ENCODE assay signal across 8 cellular contexts in genomic region chr1:209769171-209769904, GRCh38. TPM values are rescaled to one million over a fixed set of nuclear protein-coding genes. Genes with fewer than 3 reads are reported as not detected.
A peak's percentile ranks its signal among the peaks of the same experiment; 100 is the strongest.
DNase-seq lines count a peak whose midpoint lies in the region; ATAC-seq and TF ChIP-seq lines count a peak whose summit lies in the region.

No MANE protein-coding gene starts in this region.

- H2AFZ ChIP-seq in SK-N-SH (ENCODE audit: low read depth) (peak overlapping the region; percentile 57), hepatocyte (peak overlapping the region; percentile 32)

- TF ChIP-seq POLR2A in adrenal gland (IDR thresholded peaks at IDR 0.05), result no peak

- H3K79me2 ChIP-seq in SK-N-SH (ENCODE audit: insufficient read depth) (no peaks in the 10 kb centered on the region), hepatocyte (no peaks in the 10 kb centered on the region)

- H3K27me3 ChIP-seq in SK-N-SH (ENCODE audit: insufficient read depth) (no peaks in the 10 kb centered on the region), adrenal gland (no peaks in the 10 kb centered on the region), hepatocyte (no peaks in the 10 kb centered on the region)

- H3K4me1 ChIP-seq in SK-N-SH (ENCODE audit: control insufficient read depth in 1 of 2, insufficient read depth in 2 of 2, low read depth in 1 of 2, low read length in 1 of 2), result peaks cover 18 to 38% of the 10 kb centered on the region in 2 experiments
- peaks cover 0 to 12% of the 10 kb centered on the region in 2 donors for H3K4me1 ChIP-seq in adrenal gland (replicated peaks in 1 of 2)
- peaks cover 5% of the 10 kb centered on the region for H3K4me1 ChIP-seq in hepatocyte (ENCODE audit: insufficient read depth)

- H3K9ac ChIP-seq in SK-N-SH, result peak overlapping the region; percentile 85

- H3K4me3 ChIP-seq in SK-N-SH (ENCODE audit: low read depth in 2 of 2, low read length in 1 of 2) (no peak overlapping the region), adrenal gland (no peak overlapping the region), hepatocyte (no peak overlapping the region)

- POLR2A ChIA-PET in SK-N-SH (lab: Yijun Ruan, JAX), result no interaction called here

- DNase-seq in SK-N-SH (peak; percentile 31), adrenal gland (peak; percentile 37 to 81 (median 56)), hepatocyte (ENCODE audit: low spot score) (peak; percentile 24), NCI-H526 treated with DMSO at 0.1 percent for 48 hours (lab: John Stamatoyannopoulos, UW) (no peak), NCI-H524 treated with DMSO at 0.1 percent for 48 hours (lab: John Stamatoyannopoulos, UW) (no peak)
- DNase-seq in stimulated activated CD4-positive, alpha-beta T cell treated with anti-CD3 and anti-CD28 coated beads, Interleukin-1b, Interleukin-23, amount 100 ng/mL, for 48 hours, result peak; percentile 82

- no peaks in the 10 kb centered on the region for H4K20me1 ChIP-seq in SK-N-SH (ENCODE audit: insufficient read depth)
- H4K20me1 ChIP-seq in hepatocyte (ENCODE audit: insufficient read depth, poor library complexity, severe bottlenecking), result no peaks in the 10 kb centered on the region

- H3K4me2 ChIP-seq in SK-N-SH, result peak overlapping the region; percentile 70
- no peak overlapping the region for H3K4me2 ChIP-seq in hepatocyte

- TF ChIP-seq RAD21 in SK-N-SH (IDR thresholded peaks at IDR 0.05; ENCODE audit: low read length), result no peak

- H3K9me2 ChIP-seq in SK-N-SH, result no peaks in the 10 kb centered on the region
- H3K9me2 ChIP-seq in hepatocyte (replicated peaks; ENCODE audit: insufficient read depth), result no peaks in the 10 kb centered on the region

- no peaks in the 10 kb centered on the region for H3K9me3 ChIP-seq in SK-N-SH
- H3K9me3 ChIP-seq in adrenal gland (replicated peaks in 1 of 3), result no peaks in the 10 kb centered on the region
- H3K9me3 ChIP-seq in hepatocyte (ENCODE audit: low read depth), result no peaks in the 10 kb centered on the region

- CTCF ChIA-PET in SK-N-SH (lab: Yijun Ruan, JAX), result interaction anchor here (1.1 kb wide), 2 partner anchors 9 to 21 kb away, joined by 3 to 4 read pairs; no protein-coding TSS in a partner anchor

- H3K36me3 ChIP-seq in SK-N-SH (replicated peaks in 1 of 2; ENCODE audit: control insufficient read depth in 1 of 2, insufficient read depth in 2 of 2, low read length in 1 of 2), result no peaks in the 10 kb centered on the region
- no peaks in the 10 kb centered on the region for H3K36me3 ChIP-seq in adrenal gland (replicated peaks in 1 of 2)
- H3K36me3 ChIP-seq in hepatocyte (replicated peaks; ENCODE audit: insufficient read depth, low read depth), result no peaks in the 10 kb centered on the region

- H3F3A ChIP-seq in SK-N-SH (replicated peaks; ENCODE audit: insufficient read depth), result peaks cover 38% of the 10 kb centered on the region

- H3K27ac ChIP-seq in SK-N-SH (ENCODE audit: low read depth in 2 of 2, low read length in 1 of 2) (peak overlapping the region; percentile 90 to 100), adrenal gland (peak overlapping the region in 3 of 5 donors; percentile 51 to 59 (median 55)), hepatocyte (peak overlapping the region; percentile 72)

- peak; percentile 56 for ATAC-seq in GM18520 (IDR thresholded peaks at IDR 0.05; ENCODE audit: unreplicated experiment)
- peak; percentile 63 for ATAC-seq in HG03039 (IDR thresholded peaks at IDR 0.05; ENCODE audit: unreplicated experiment)

- intact Hi-C loops in adrenal gland (cut with DNase I), result no loop called here

- peak; percentile 45 to 99 for TF ChIP-seq EP300 in SK-N-SH (IDR thresholded peaks at IDR 0.05; ENCODE audit: borderline replicate concordance in 1 of 2, low read depth in 1 of 2, low read length in 1 of 2)

- TF ChIP-seq CTCF in SK-N-SH (IDR thresholded peaks at IDR 0.05) (no peak), adrenal gland (IDR thresholded peaks at IDR 0.05) (no peak), hepatocyte (IDR thresholded peaks at IDR 0.05; ENCODE audit: poor library complexity) (no peak)

- 18% methylated on average over 13 of the region's 13 CpGs for WGBS in SK-N-SH (ENCODE audit: low lambda C conversion rate)
- WGBS in adrenal gland, 4 donors, result 30 to 37% (median 36%) methylated on average over 13 of the region's 13 CpGs
- WGBS in hepatocyte (ENCODE audit: low lambda C conversion rate, missing lambda C conversion rate), result 42% methylated on average over 13 of the region's 13 CpGs

TF ChIP-seq in SK-N-SH, 30 proteins besides CTCF, POLR2A, EP300 and RAD21 (continues in another document):
- TF ChIP-seq TCF12 (IDR thresholded peaks at IDR 0.05) (peak; percentile 99), EZH2phosphoT487 (IDR thresholded peaks at IDR 0.05; ENCODE audit: borderline replicate concordance, low read depth) (no peak), NRF1 (IDR thresholded peaks at IDR 0.05; ENCODE audit: low read depth, low read length) (no peak), RXRA (IDR thresholded peaks at IDR 0.05; ENCODE audit: borderline replicate concordance, low read depth) (0 out of 2 replicates have a peak, but pooled peaks have one; percentile 70), GATA2 (CRISPR knock-in tag; IDR thresholded peaks at IDR 0.05) (no peak), PBX3 (IDR thresholded peaks at IDR 0.05) (peak; percentile 94), NFIC (IDR thresholded peaks at IDR 0.05; ENCODE audit: borderline replicate concordance) (peak; percentile 99), GABPA (IDR thresholded peaks at IDR 0.05; ENCODE audit: low read depth) (peak; percentile 62), POLR2AphosphoS5 (IDR thresholded peaks at IDR 0.05; ENCODE audit: low read depth, low read length) (peak; percentile 69), TEAD4 (IDR thresholded peaks at IDR 0.05; ENCODE audit: borderline replicate concordance, insufficient read depth) (peak; percentile 97), USF1 (IDR thresholded peaks at IDR 0.05; ENCODE audit: borderline replicate concordance, low read depth) (no peak), TAF1 (IDR thresholded peaks at IDR 0.05; ENCODE audit: borderline replicate concordance, low read depth, low read length) (peak; percentile 39; the same call in 1 of the 2 replicates), ELF1 (IDR thresholded peaks at IDR 0.05) (no peak; the same call in none of the 2 replicates), JUND (IDR thresholded peaks at IDR 0.05) (peak; percentile 97), MEF2A (IDR thresholded peaks at IDR 0.05; ENCODE audit: borderline replicate concordance, low read depth) (peak; percentile 98), CHD2 (IDR thresholded peaks at IDR 0.05; ENCODE audit: low read length, partially characterized antibody) (no peak), MAX (IDR thresholded peaks at IDR 0.05; ENCODE audit: low read depth) (peak; percentile 89)

RNA-seq across cellular contexts. Expression of gene TRAF3IP3, which starts 13.5 kb away (rescaled TPM):
- 0.31 and 0.60 TPM in 2 replicates for polyA plus RNA-seq in SK-N-SH (2012; rRNA removed)
- polyA plus RNA-seq in SK-N-SH (2012; cell fraction: cytosol; rRNA removed), result 0.27 and 0.39 TPM in 2 replicates
- polyA plus RNA-seq in SK-N-SH (2012; cell fraction: nucleus; rRNA removed), result 1.0 and 1.1 TPM in 2 replicates
- total RNA-seq in adrenal gland, result 1 to 10 TPM in 7 of 8 donors, under 1 TPM in 1; 0.88 to 9.8 (median 2.0) TPM
- polyA plus RNA-seq in adrenal gland, result 1 to 10 TPM; 1.0 to 3.8 (median 2.2) TPM
- 0.13 and 0.20 TPM in 2 replicates for total RNA-seq in hepatocyte
- polyA plus RNA-seq in hepatocyte, result 0.16 TPM in 1 of 2 replicates, not detected in the other

RNA-seq across cellular contexts. Expression of gene C1orf74, which starts 15.0 kb away (rescaled TPM):
- 1.5 and 2.1 TPM in 2 replicates for polyA plus RNA-seq in SK-N-SH (2012; rRNA removed)
- polyA plus RNA-seq in SK-N-SH (2012; cell fraction: cytosol; rRNA removed), result 1.7 and 1.9 TPM in 2 replicates
- polyA plus RNA-seq in SK-N-SH (2012; cell fraction: nucleus; rRNA removed), result 1.4 and 2.2 TPM in 2 replicates
- total RNA-seq in adrenal gland, result 1 to 10 TPM; 1.1 to 2.6 (median 2.2) TPM
- 1 to 10 TPM in 2 of 3 donors, under 1 TPM in 1; 0.98 to 4.0 (median 1.0) TPM for polyA plus RNA-seq in adrenal gland
- 3.3 and 3.8 TPM in 2 replicates for total RNA-seq in hepatocyte
- 2.2 and 2.7 TPM in 2 replicates for polyA plus RNA-seq in hepatocyte

RNA-seq across cellular contexts. Expression of gene IRF6, which starts 36.6 kb away (rescaled TPM):
- polyA plus RNA-seq in SK-N-SH (2012; rRNA removed) (0.94 and 1.6 TPM in 2 replicates), adrenal gland (1 to 10 TPM; 5.4 to 9.8 (median 8.5) TPM), hepatocyte (21.3 and 31.0 TPM in 2 replicates)
- 0.77 and 1.0 TPM in 2 replicates for polyA plus RNA-seq in SK-N-SH (2012; cell fraction: cytosol; rRNA removed)
- 1.6 and 3.0 TPM in 2 replicates for polyA plus RNA-seq in SK-N-SH (2012; cell fraction: nucleus; rRNA removed)
- total RNA-seq in adrenal gland (10 to 100 TPM in 7 of 8 donors, 1 to 10 TPM in 1; 8.1 to 60.2 (median 38.1) TPM), hepatocyte (34.2 and 35.3 TPM in 2 replicates)

RNA-seq across cellular contexts. Expression of gene UTP25, which starts 58.4 kb away (rescaled TPM):
- polyA plus RNA-seq in SK-N-SH (2012; rRNA removed), result 6.3 and 9.3 TPM in 2 replicates
- polyA plus RNA-seq in SK-N-SH (2012; cell fraction: cytosol; rRNA removed), result 6.3 and 7.1 TPM in 2 replicates
- polyA plus RNA-seq in SK-N-SH (2012; cell fraction: nucleus; rRNA removed), result 8.9 and 16.0 TPM in 2 replicates
- 10 to 100 TPM in 1 of 8 donors, 1 to 10 TPM in 7; 5.3 to 11.0 (median 7.8) TPM for total RNA-seq in adrenal gland
- polyA plus RNA-seq in adrenal gland, result 1 to 10 TPM; 2.2 to 8.8 (median 2.4) TPM
- 8.0 and 8.3 TPM in 2 replicates for total RNA-seq in hepatocyte
- 3.2 and 5.2 TPM in 2 replicates for polyA plus RNA-seq in hepatocyte

Comparison
In these comparisons a context has a peak if more than half of its experiments do, and no peak if none do; other contexts are left out.
1. DNase-seq: peak in SK-N-SH (single experiment), adrenal gland (7 of 7), hepatocyte (single experiment) and stimulated activated CD4-positive, alpha-beta T cell treated with anti-CD3 and anti-CD28 coated beads, Interleukin-1b, Interleukin-23, amount 100 ng/mL, for 48 hours (single experiment); none in NCI-H526 treated with DMSO at 0.1 percent for 48 hours (single experiment) and NCI-H524 treated with DMSO at 0.1 percent for 48 hours (single experiment).
2. Peak in every context shown above with its lines, with median percentiles within 50 percentile points of each other: H3K27ac ChIP-seq.